1 cellular context compared by ENCODE assay signal in the genomic region with DNA sequence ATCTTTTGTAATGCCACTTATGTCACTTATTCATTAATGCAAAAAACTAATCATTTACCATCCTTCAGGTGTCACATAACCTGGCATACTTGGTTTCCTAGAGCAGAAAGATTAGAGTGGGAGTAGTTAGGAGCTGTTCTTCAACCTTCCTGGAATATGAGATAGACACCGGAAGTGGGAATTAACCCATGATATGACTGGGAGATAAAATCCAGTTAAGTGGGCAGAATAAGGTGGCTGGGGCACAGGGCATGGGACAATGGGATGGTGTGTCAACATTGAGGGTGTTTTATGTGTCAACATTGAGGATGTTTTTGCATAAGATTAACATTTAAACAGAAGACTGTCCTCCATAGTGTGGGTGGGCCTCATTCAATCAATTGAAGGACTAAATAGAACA.
A peak's percentile ranks its signal among the peaks of the same experiment; 100 is the strongest.
TF ChIP-seq lines count a peak whose summit lies in the region.

No MANE protein-coding gene starts in this region.

TF ChIP-seq in HepG2, 621 proteins besides CTCF, POLR2A, EP300 and RAD21 (continued from another document):
- TF ChIP-seq USF2 (IDR thresholded peaks at IDR 0.05; ENCODE audit: low read depth, low read length) (no peak), USF2 (CRISPR knock-in tag; IDR thresholded peaks at IDR 0.05; ENCODE audit: borderline replicate concordance) (no peak), ZNF501 (CRISPR knock-in tag; IDR thresholded peaks at IDR 0.05) (no peak), SOX13 (IDR thresholded peaks at IDR 0.05) (no peak), SOX13 (CRISPR knock-in tag; conservative IDR thresholded peaks at IDR 0.05 in 1 of 2, IDR thresholded peaks at IDR 0.05 in 1 of 2) (peak in 1 of 2 experiments; percentile 66; a peak in 2 of 4 replicates), GTF3A (CRISPR knock-in tag; conservative IDR thresholded peaks at IDR 0.05) (no peak), ZNF652 (CRISPR knock-in tag; IDR thresholded peaks at IDR 0.05; ENCODE audit: borderline replicate concordance, low read depth) (peak; percentile 89), ZNF274 (CRISPR knock-in tag; IDR thresholded peaks at IDR 0.05) (no peak), ZNF644 (CRISPR knock-in tag; IDR thresholded peaks at IDR 0.05; ENCODE audit: low read depth) (no peak), ZFP41 (CRISPR knock-in tag; IDR thresholded peaks at IDR 0.05; ENCODE audit: borderline replicate concordance) (no peak), ZBTB43 (CRISPR knock-in tag; conservative IDR thresholded peaks at IDR 0.05) (no peak), ZMYM3 (CRISPR knock-in tag; IDR thresholded peaks at IDR 0.05) (no peak), GATAD2A (CRISPR knock-in tag; IDR thresholded peaks at IDR 0.05) (0 out of 2 replicates have a peak, but pooled peaks have one; percentile 26), SNRNP70 (IDR thresholded peaks at IDR 0.05; ENCODE audit: low read depth, low read length) (no peak), PHF20 (CRISPR knock-in tag; IDR thresholded peaks at IDR 0.05) (no peak), SYNCRIP (IDR thresholded peaks at IDR 0.05; ENCODE audit: insufficient read depth, low read depth, low read length) (no peak), ARID5B (CRISPR knock-in tag; IDR thresholded peaks at IDR 0.05) (0 out of 2 replicates have a peak, but pooled peaks have one; percentile 43), RORA (CRISPR knock-in tag; IDR thresholded peaks at IDR 0.05) (no peak), GABPA (IDR thresholded peaks at IDR 0.05; ENCODE audit: low read depth, low read length) (no peak), GABPA (CRISPR knock-in tag; IDR thresholded peaks at IDR 0.05; ENCODE audit: low read depth) (peak; percentile 67), ZNF800 (CRISPR knock-in tag; IDR thresholded peaks at IDR 0.05) (no peak), ZNF296 (CRISPR knock-in tag; conservative IDR thresholded peaks at IDR 0.05) (no peak), FOXA1 (IDR thresholded peaks at IDR 0.05) (no peak), FOXA1 (CRISPR knock-in tag; IDR thresholded peaks at IDR 0.05) (0 out of 2 replicates have a peak, but pooled peaks have one; percentile 8), ZNF556 (CRISPR knock-in tag; IDR thresholded peaks at IDR 0.05; ENCODE audit: borderline replicate concordance) (no peak), ZNF777 (CRISPR knock-in tag; IDR thresholded peaks at IDR 0.05) (no peak), TAF15 (IDR thresholded peaks at IDR 0.05; ENCODE audit: low read depth, low read length, poor library complexity, severe bottlenecking) (no peak), GTF2F1 (IDR thresholded peaks at IDR 0.05; ENCODE audit: low read length) (no peak), ZNF567 (CRISPR knock-in tag; IDR thresholded peaks at IDR 0.05; ENCODE audit: borderline replicate concordance) (no peak), SATB2 (CRISPR knock-in tag; IDR thresholded peaks at IDR 0.05) (no peak), ZNF225 (CRISPR knock-in tag; IDR thresholded peaks at IDR 0.05) (no peak), JUN (CRISPR knock-in tag; IDR thresholded peaks at IDR 0.05) (no peak)
- TF ChIP-seq, protein P1, sequence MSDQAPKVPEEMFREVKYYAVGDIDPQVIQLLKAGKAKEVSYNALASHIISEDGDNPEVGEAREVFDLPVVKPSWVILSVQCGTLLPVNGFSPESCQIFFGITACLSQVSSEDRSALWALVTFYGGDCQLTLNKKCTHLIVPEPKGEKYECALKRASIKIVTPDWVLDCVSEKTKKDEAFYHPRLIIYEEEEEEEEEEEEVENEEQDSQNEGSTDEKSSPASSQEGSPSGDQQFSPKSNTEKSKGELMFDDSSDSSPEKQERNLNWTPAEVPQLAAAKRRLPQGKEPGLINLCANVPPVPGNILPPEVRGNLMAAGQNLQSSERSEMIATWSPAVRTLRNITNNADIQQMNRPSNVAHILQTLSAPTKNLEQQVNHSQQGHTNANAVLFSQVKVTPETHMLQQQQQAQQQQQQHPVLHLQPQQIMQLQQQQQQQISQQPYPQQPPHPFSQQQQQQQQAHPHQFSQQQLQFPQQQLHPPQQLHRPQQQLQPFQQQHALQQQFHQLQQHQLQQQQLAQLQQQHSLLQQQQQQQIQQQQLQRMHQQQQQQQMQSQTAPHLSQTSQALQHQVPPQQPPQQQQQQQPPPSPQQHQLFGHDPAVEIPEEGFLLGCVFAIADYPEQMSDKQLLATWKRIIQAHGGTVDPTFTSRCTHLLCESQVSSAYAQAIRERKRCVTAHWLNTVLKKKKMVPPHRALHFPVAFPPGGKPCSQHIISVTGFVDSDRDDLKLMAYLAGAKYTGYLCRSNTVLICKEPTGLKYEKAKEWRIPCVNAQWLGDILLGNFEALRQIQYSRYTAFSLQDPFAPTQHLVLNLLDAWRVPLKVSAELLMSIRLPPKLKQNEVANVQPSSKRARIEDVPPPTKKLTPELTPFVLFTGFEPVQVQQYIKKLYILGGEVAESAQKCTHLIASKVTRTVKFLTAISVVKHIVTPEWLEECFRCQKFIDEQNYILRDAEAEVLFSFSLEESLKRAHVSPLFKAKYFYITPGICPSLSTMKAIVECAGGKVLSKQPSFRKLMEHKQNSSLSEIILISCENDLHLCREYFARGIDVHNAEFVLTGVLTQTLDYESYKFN (CRISPR knock-in tag; conservative IDR thresholded peaks at IDR 0.05) = no peak
- TF ChIP-seq, protein P2, sequence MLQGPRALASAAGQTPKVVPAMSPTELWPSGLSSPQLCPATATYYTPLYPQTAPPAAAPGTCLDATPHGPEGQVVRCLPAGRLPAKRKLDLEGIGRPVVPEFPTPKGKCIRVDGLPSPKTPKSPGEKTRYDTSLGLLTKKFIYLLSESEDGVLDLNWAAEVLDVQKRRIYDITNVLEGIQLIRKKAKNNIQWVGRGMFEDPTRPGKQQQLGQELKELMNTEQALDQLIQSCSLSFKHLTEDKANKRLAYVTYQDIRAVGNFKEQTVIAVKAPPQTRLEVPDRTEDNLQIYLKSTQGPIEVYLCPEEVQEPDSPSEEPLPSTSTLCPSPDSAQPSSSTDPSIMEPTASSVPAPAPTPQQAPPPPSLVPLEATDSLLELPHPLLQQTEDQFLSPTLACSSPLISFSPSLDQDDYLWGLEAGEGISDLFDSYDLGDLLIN (CRISPR knock-in tag; IDR thresholded peaks at IDR 0.05; ENCODE audit: borderline replicate concordance) = no peak
- TF ChIP-seq, protein P3, sequence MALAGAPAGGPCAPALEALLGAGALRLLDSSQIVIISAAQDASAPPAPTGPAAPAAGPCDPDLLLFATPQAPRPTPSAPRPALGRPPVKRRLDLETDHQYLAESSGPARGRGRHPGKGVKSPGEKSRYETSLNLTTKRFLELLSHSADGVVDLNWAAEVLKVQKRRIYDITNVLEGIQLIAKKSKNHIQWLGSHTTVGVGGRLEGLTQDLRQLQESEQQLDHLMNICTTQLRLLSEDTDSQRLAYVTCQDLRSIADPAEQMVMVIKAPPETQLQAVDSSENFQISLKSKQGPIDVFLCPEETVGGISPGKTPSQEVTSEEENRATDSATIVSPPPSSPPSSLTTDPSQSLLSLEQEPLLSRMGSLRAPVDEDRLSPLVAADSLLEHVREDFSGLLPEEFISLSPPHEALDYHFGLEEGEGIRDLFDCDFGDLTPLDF (CRISPR knock-in tag; IDR thresholded peaks at IDR 0.05) = no peak
- TF ChIP-seq, protein P4, sequence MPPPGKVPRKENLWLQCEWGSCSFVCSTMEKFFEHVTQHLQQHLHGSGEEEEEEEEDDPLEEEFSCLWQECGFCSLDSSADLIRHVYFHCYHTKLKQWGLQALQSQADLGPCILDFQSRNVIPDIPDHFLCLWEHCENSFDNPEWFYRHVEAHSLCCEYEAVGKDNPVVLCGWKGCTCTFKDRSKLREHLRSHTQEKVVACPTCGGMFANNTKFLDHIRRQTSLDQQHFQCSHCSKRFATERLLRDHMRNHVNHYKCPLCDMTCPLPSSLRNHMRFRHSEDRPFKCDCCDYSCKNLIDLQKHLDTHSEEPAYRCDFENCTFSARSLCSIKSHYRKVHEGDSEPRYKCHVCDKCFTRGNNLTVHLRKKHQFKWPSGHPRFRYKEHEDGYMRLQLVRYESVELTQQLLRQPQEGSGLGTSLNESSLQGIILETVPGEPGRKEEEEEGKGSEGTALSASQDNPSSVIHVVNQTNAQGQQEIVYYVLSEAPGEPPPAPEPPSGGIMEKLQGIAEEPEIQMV (CRISPR knock-in tag; IDR thresholded peaks at IDR 0.05; ENCODE audit: low read depth) = no peak
- TF ChIP-seq, protein P5, sequence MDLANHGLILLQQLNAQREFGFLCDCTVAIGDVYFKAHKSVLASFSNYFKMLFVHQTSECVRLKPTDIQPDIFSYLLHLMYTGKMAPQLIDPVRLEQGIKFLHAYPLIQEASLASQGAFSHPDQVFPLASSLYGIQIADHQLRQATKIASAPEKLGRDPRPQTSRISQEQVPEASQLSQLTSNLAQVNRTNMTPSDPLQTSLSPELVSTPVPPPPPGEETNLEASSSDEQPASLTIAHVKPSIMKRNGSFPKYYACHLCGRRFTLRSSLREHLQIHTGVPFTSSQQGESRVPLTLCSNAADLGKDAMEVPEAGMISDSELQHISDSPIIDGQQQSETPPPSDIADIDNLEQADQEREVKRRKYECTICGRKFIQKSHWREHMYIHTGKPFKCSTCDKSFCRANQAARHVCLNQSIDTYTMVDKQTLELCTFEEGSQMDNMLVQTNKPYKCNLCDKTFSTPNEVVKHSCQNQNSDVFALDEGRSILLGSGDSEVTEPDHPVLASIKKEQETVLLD (CRISPR knock-in tag; IDR thresholded peaks at IDR 0.05; ENCODE audit: low read depth) = no peak
- TF ChIP-seq, protein P6, sequence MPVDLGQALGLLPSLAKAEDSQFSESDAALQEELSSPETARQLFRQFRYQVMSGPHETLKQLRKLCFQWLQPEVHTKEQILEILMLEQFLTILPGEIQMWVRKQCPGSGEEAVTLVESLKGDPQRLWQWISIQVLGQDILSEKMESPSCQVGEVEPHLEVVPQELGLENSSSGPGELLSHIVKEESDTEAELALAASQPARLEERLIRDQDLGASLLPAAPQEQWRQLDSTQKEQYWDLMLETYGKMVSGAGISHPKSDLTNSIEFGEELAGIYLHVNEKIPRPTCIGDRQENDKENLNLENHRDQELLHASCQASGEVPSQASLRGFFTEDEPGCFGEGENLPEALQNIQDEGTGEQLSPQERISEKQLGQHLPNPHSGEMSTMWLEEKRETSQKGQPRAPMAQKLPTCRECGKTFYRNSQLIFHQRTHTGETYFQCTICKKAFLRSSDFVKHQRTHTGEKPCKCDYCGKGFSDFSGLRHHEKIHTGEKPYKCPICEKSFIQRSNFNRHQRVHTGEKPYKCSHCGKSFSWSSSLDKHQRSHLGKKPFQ (CRISPR knock-in tag; IDR thresholded peaks at IDR 0.05; ENCODE audit: insufficient replicate concordance) = peak; percentile 36
